Comparison of ENCODE assay signal across 24 cellular contexts in the genomic region with DNA sequence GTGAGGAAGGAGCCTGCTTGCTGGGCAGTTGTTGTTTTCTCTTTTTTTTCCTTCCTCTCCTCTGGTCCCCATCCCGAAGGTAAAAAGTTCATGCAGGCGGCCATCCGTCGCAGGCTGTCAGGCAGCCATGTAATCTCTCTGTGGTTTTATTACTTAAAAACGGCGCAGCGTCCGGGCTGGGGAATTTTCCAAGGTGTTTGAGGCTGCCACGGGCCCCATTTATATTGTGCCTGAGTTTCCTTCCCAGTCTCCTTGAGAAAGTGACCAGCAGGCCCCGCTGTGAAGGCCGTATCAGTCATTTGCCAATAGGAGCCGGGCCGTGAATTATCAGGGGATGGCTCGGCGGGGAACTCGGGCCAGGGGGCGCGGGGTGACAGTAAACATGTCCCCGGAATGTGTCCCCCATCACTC.
"Had no signal": no experiment of that assay in that cellular context is flagged by ENCODE, and none has a peak within 500 bp of the region (broad histone marks: within the 10 kb centered on the region; RNA-seq: fewer than 3 reads in every experiment).

No MANE protein-coding gene starts in this region.

- DNase-seq: activated CD4-positive, alpha-beta T cell treated with anti-CD3 and anti-CD28 coated beads for 48 hours; activated CD8-positive, alpha-beta T cell treated with anti-CD3 and anti-CD28 coated beads for 36 hours; activated naive CD4-positive, alpha-beta T cell; activated naive CD8-positive, alpha-beta T cell treated with anti-CD3 and anti-CD28 coated beads for 36 hours; activated T-cell treated with anti-CD3 and anti-CD28 coated beads, Interleukin-2, amount 50 U/mL, for 1 hour; amygdala; body of pancreas; central memory CD4-positive, alpha-beta T cell; cortex of kidney; erythroblast; gastrocnemius medialis; heart right ventricle; left colon; lower lobe of right lung; stimulated activated CD4-positive, alpha-beta T cell treated with anti-CD3 and anti-CD28 coated beads, Interleukin-15, amount 100 ng/mL, for 24 hours; stimulated activated CD4-positive, alpha-beta T cell treated with anti-CD3 and anti-CD28 coated beads, Interleukin-2, amount 100 ng/mL, for 48 hours; stomach; upper lobe of right lung had no signal

- H3K9me3 Mint-ChIP-seq: activated CD8-positive, alpha-beta T cell treated with anti-CD3 and anti-CD28 coated beads for 36 hours; activated naive CD8-positive, alpha-beta T cell treated with anti-CD3 and anti-CD28 coated beads for 36 hours; activated T-helper 17 cell treated with anti-CD3 and anti-CD28 coated beads, Interleukin-2, amount 50 U/mL, for 72 hours; natural killer cell treated with Interleukin-12 subunit alpha and Interleukin-12 subunit beta and Interleukin-15 and Interleukin-18, amount 100 ng/mL, for 72 hours; stimulated activated effector memory CD8-positive, alpha-beta T cell treated with anti-CD3 and anti-CD28 coated beads, Interleukin-12 subunit alpha, Interleukin-12 subunit beta, amount 100 ng/mL, for 72 hours; T-helper 2 cell treated with Interferon-gamma antibody and Interleukin-4, amounts not matched to agents 5 μg/mL and 100 μg/mL, for 36 hours had no signal

- H3K36me3 Mint-ChIP-seq: activated naive CD8-positive, alpha-beta T cell treated with anti-CD3 and anti-CD28 coated beads for 36 hours; natural killer cell treated with Interleukin-12 subunit alpha and Interleukin-12 subunit beta and Interleukin-15 and Interleukin-18, amount 100 ng/mL, for 72 hours; stimulated activated effector memory CD8-positive, alpha-beta T cell treated with anti-CD3 and anti-CD28 coated beads, Interleukin-12 subunit alpha, Interleukin-12 subunit beta, amount 100 ng/mL, for 72 hours; WTC11 had no signal

- H3K27me3 ChIP-seq: body of pancreas, upper lobe of right lung had no signal

- H3K27ac ChIP-seq: body of pancreas, gastrocnemius medialis, heart right ventricle, lower lobe of right lung, skin epidermis, stomach, upper lobe of right lung had no signal

- H3K4me1 Mint-ChIP-seq: activated naive CD8-positive, alpha-beta T cell treated with anti-CD3 and anti-CD28 coated beads for 36 hours; activated T-helper 17 cell treated with anti-CD3 and anti-CD28 coated beads, Interleukin-2, amount 50 U/mL, for 72 hours; stimulated activated effector memory CD8-positive, alpha-beta T cell treated with anti-CD3 and anti-CD28 coated beads, Interleukin-12 subunit alpha, Interleukin-12 subunit beta, amount 100 ng/mL, for 72 hours; WTC11 had no signal

- H3K27ac Mint-ChIP-seq: activated CD8-positive, alpha-beta T cell treated with anti-CD3 and anti-CD28 coated beads for 36 hours; activated naive CD8-positive, alpha-beta T cell treated with anti-CD3 and anti-CD28 coated beads for 36 hours; activated T-helper 17 cell treated with anti-CD3 and anti-CD28 coated beads, Interleukin-2, amount 50 U/mL, for 72 hours; natural killer cell treated with Interleukin-12 subunit alpha and Interleukin-12 subunit beta and Interleukin-15 and Interleukin-18, amount 100 ng/mL, for 72 hours; stimulated activated effector memory CD8-positive, alpha-beta T cell treated with anti-CD3 and anti-CD28 coated beads, Interleukin-12 subunit alpha, Interleukin-12 subunit beta, amount 100 ng/mL, for 72 hours; T-helper 2 cell treated with Interferon-gamma antibody and Interleukin-4, amounts not matched to agents 5 μg/mL and 100 μg/mL, for 36 hours; WTC11 had no signal

- ATAC-seq: activated CD8-positive, alpha-beta T cell treated with anti-CD3 and anti-CD28 coated beads for 36 hours; activated T-helper 17 cell treated with anti-CD3 and anti-CD28 coated beads, Interleukin-2, amount 50 U/mL, for 72 hours; body of pancreas; gastrocnemius medialis; heart right ventricle; left colon; lower lobe of right lung; natural killer cell treated with Interleukin-12 subunit alpha and Interleukin-12 subunit beta and Interleukin-15 and Interleukin-18, amount 100 ng/mL, for 72 hours; stimulated activated effector memory CD8-positive, alpha-beta T cell treated with anti-CD3 and anti-CD28 coated beads, Interleukin-12 subunit alpha, Interleukin-12 subunit beta, amount 100 ng/mL, for 72 hours; upper lobe of right lung; WTC11 had no signal

- H3K4me1 ChIP-seq: body of pancreas, gastrocnemius medialis, heart right ventricle, lower lobe of right lung, stomach, upper lobe of right lung had no signal

- H3K4me3 ChIP-seq: body of pancreas, gastrocnemius medialis, heart right ventricle, lower lobe of right lung, skin epidermis, stomach, upper lobe of right lung had no signal

- H3K9me3 ChIP-seq: body of pancreas, lower lobe of right lung, upper lobe of right lung had no signal

- H3K36me3 ChIP-seq: gastrocnemius medialis, heart right ventricle, lower lobe of right lung, stomach, upper lobe of right lung had no signal

- H3K4me3 Mint-ChIP-seq: activated CD8-positive, alpha-beta T cell treated with anti-CD3 and anti-CD28 coated beads for 36 hours; activated naive CD8-positive, alpha-beta T cell treated with anti-CD3 and anti-CD28 coated beads for 36 hours; activated T-helper 17 cell treated with anti-CD3 and anti-CD28 coated beads, Interleukin-2, amount 50 U/mL, for 72 hours; natural killer cell treated with Interleukin-12 subunit alpha and Interleukin-12 subunit beta and Interleukin-15 and Interleukin-18, amount 100 ng/mL, for 72 hours; stimulated activated effector memory CD8-positive, alpha-beta T cell treated with anti-CD3 and anti-CD28 coated beads, Interleukin-12 subunit alpha, Interleukin-12 subunit beta, amount 100 ng/mL, for 72 hours; T-helper 2 cell treated with Interferon-gamma antibody and Interleukin-4, amounts not matched to agents 5 μg/mL and 100 μg/mL, for 36 hours; WTC11 had no signal
